In genomic region chr18:24227976-24228660, GRCh38 we compare ENCODE assay signal across 15 cellular contexts.
DNase-seq lines count a peak whose midpoint lies in the region; ATAC-seq, FAIRE-seq and TF ChIP-seq lines count a peak whose summit lies in the region.
"Had no signal": no experiment of that assay in that cellular context is flagged by ENCODE, and none has a peak within 500 bp of the region (broad histone marks: within the 10 kb centered on the region; RNA-seq: fewer than 3 reads in every experiment).

No MANE protein-coding gene starts in this region.

- H3K27ac ChIP-seq in Peyer's patch: peak overlapping the region in 3 of 4 donors; percentile 29 to 88 (median 48)
- no peak overlapping the region for H3K27ac ChIP-seq in endothelial cell of umbilical vein (ENCODE audit: insufficient read depth, low read depth, low read length)
- H3K27ac ChIP-seq: SJCRH30 had no signal

- H3K4me1 ChIP-seq in Peyer's patch: peaks cover 0 to 31% (median 5%) of the 10 kb centered on the region in 4 donors
- H3K4me1 ChIP-seq in endothelial cell of umbilical vein (ENCODE audit: control insufficient read depth, extremely low read depth, insufficient read depth, low read length): peaks cover 8% of the 10 kb centered on the region
- H3K4me1 ChIP-seq: SJCRH30 had no signal

- DNase-seq in GM03348 (ENCODE audit: low spot score) (peak; percentile 61), Peyer's patch (no peak), endothelial cell of umbilical vein (ENCODE audit: low read depth, low spot score) (no peak), renal cortical epithelial cell (ENCODE audit: low read depth) (peak; percentile 74), iPS-NIHi11 (ENCODE audit: low spot score) (no peak), ureter (ENCODE audit: low spot score) (no peak), NK-92 (lab: John Stamatoyannopoulos, UW; ENCODE audit: unreplicated experiment) (no peak)
- DNase-seq: immature natural killer cell; NCI-H1417; NCI-H524 treated with DMSO at 0.1 percent for 48 hours; retina; SJCRH30; stimulated activated naive CD8-positive, alpha-beta T cell treated with anti-CD3 and anti-CD28 coated beads, Interleukin-15, Interleukin-2, amounts not matched to agents 100 U/mL and 50 U/mL, for 24 hours had no signal

- H3K9me3 ChIP-seq in Peyer's patch (no peaks in the 10 kb centered on the region), endothelial cell of umbilical vein (replicated peaks; ENCODE audit: control insufficient read depth, insufficient read depth, low read length) (no peaks in the 10 kb centered on the region)
- H3K9me3 ChIP-seq: SJCRH30 had no signal

- no peak for FAIRE-seq in endothelial cell of umbilical vein (lab: Jason Lieb, UNC)
- FAIRE-seq: GM18507 had no signal

- dilution Hi-C loops in endothelial cell of umbilical vein (cut with MboI; ENCODE audit: extremely low pct_ligation_motif_present, low sequenced_read_pairs): no loop called here

- POLR2A ChIA-PET in endothelial cell of umbilical vein (lab: Charles Lee): no interaction called here

- H3K4me2 ChIP-seq in endothelial cell of umbilical vein (ENCODE audit: insufficient read depth, low read length): no peak overlapping the region

- H3K4me3 ChIP-seq in Peyer's patch: no peak overlapping the region
- no peak overlapping the region for H3K4me3 ChIP-seq in endothelial cell of umbilical vein (replicated peaks in 1 of 3; ENCODE audit: insufficient read depth in 1 of 3, low read depth in 1 of 3, low read length in 3 of 3)
- H3K4me3 ChIP-seq: SJCRH30 had no signal

- ATAC-seq in HG03354 (IDR thresholded peaks at IDR 0.05; ENCODE audit: poor library complexity, severe bottlenecking, unreplicated experiment): no peak
- ATAC-seq: stimulated activated naive CD8-positive, alpha-beta T cell treated with anti-CD3 and anti-CD28 coated beads, Interleukin-15, Interleukin-2, amounts not matched to agents 100 U/mL and 50 U/mL, for 24 hours had no signal

- H2AFZ ChIP-seq in endothelial cell of umbilical vein (ENCODE audit: low read depth, low read length): no peak overlapping the region

- H4K20me1 ChIP-seq in endothelial cell of umbilical vein (replicated peaks; ENCODE audit: control insufficient read depth, extremely low read depth, insufficient read depth, low read length): no peaks in the 10 kb centered on the region

- intact Hi-C loops in endothelial cell of umbilical vein (cut with micrococcal nuclease): no loop called here

- H3K27me3 ChIP-seq in Peyer's patch (no peaks in the 10 kb centered on the region), endothelial cell of umbilical vein (ENCODE audit: control insufficient read depth in 2 of 2, insufficient read depth in 2 of 2, low read length in 2 of 2) (no peaks in the 10 kb centered on the region)
- H3K27me3 ChIP-seq: SJCRH30 had no signal

- TF ChIP-seq CTCF in Peyer's patch (IDR thresholded peaks at IDR 0.05): no peak
- no peak for TF ChIP-seq CTCF in endothelial cell of umbilical vein (IDR thresholded peaks at IDR 0.05; ENCODE audit: extremely low read depth in 1 of 2, insufficient read depth in 1 of 2, low read depth in 1 of 2, low read length in 2 of 2)

- no peak overlapping the region for H3K9ac ChIP-seq in endothelial cell of umbilical vein (replicated peaks; ENCODE audit: extremely low read depth, insufficient read depth, low read length)

- H3K9me1 ChIP-seq in endothelial cell of umbilical vein (replicated peaks; ENCODE audit: control insufficient read depth, extremely low read depth, insufficient read depth, low read length): no peaks in the 10 kb centered on the region

- H3K36me3 ChIP-seq in Peyer's patch (no peaks in the 10 kb centered on the region), endothelial cell of umbilical vein (ENCODE audit: control insufficient read depth in 2 of 2, extremely low read depth in 1 of 2, insufficient read depth in 2 of 2, low read length in 2 of 2) (no peaks in the 10 kb centered on the region)
- H3K36me3 ChIP-seq: SJCRH30 had no signal

- CTCF ChIA-PET in endothelial cell of umbilical vein (lab: Charles Lee): interaction anchor here (1.1 to 1.5 kb wide), 4 partner anchors 9 to 51 kb away, joined by 4 to 6 read pairs (median 4); no protein-coding TSS in a partner anchor

- no peaks in the 10 kb centered on the region for H3K79me2 ChIP-seq in endothelial cell of umbilical vein (ENCODE audit: control insufficient read depth, insufficient read depth, low read length)

- no TSS peak for BruUV-seq in endothelial cell of umbilical vein (replicated peaks; lab: Mats Ljungman, UMichigan)

- TF ChIP-seq POLR2A in Peyer's patch (IDR thresholded peaks at IDR 0.05) (peak; percentile 22 to 23), endothelial cell of umbilical vein (IDR thresholded peaks at IDR 0.05; ENCODE audit: low read depth, low read length) (no peak)

TF ChIP-seq in endothelial cell of umbilical vein, 7 proteins besides CTCF, POLR2A, EP300 and RAD21:
- TF ChIP-seq GATA2 (IDR thresholded peaks at IDR 0.05; ENCODE audit: insufficient read depth, insufficient read length, low read depth, low read length) (no peak), MAX (IDR thresholded peaks at IDR 0.05; ENCODE audit: insufficient read depth, insufficient read length) (no peak), MYC (IDR thresholded peaks at IDR 0.05; ENCODE audit: low read depth, low read length) (no peak), FOS (IDR thresholded peaks at IDR 0.05; ENCODE audit: borderline replicate concordance, insufficient read depth, low read length) (peak; percentile 35)

Comparison
In these comparisons a context has a peak if more than half of its experiments do, and no peak if none do; other contexts are left out.
1. DNase-seq: peak in GM03348 (single experiment) and renal cortical epithelial cell (single experiment); none in Peyer's patch (0 of 3), endothelial cell of umbilical vein (single experiment), iPS-NIHi11 (single experiment), ureter (single experiment) and NK-92 (single experiment).